1 cellular context compared by ENCODE assay signal in genomic region chr18:24862225-24862893, GRCh38.
TF ChIP-seq lines count a peak whose summit lies in the region.

No MANE protein-coding gene starts in this region.

TF ChIP-seq in H1, 55 proteins besides CTCF, POLR2A, EP300 and RAD21:
- TF ChIP-seq EZH2 (IDR thresholded peaks at IDR 0.05; ENCODE audit: low read depth, low read length, severe bottlenecking) (no peak), CHD1 (IDR thresholded peaks at IDR 0.05; ENCODE audit: low read depth, low read length) (no peak), GTF2F1 (IDR thresholded peaks at IDR 0.05; ENCODE audit: borderline replicate concordance, low read depth, low read length) (no peak), RXRA (IDR thresholded peaks at IDR 0.05; ENCODE audit: insufficient read depth, low read depth, low read length) (0 out of 2 replicates have a peak, but pooled peaks have one; percentile 71), POLR2AphosphoS5 (IDR thresholded peaks at IDR 0.05; ENCODE audit: low read depth, low read length) (no peak), ASH2L (IDR thresholded peaks at IDR 0.05; ENCODE audit: low read length) (peak; percentile 49), SP1 (IDR thresholded peaks at IDR 0.05; ENCODE audit: low read depth, low read length) (0 out of 2 replicates have a peak, but pooled peaks have one; percentile 22), RBBP5 (IDR thresholded peaks at IDR 0.05; ENCODE audit: borderline replicate concordance, low read depth, low read length) (no peak), CEBPB (IDR thresholded peaks at IDR 0.05; ENCODE audit: low read depth, low read length) (no peak)
- TF ChIP-seq, protein P1, sequence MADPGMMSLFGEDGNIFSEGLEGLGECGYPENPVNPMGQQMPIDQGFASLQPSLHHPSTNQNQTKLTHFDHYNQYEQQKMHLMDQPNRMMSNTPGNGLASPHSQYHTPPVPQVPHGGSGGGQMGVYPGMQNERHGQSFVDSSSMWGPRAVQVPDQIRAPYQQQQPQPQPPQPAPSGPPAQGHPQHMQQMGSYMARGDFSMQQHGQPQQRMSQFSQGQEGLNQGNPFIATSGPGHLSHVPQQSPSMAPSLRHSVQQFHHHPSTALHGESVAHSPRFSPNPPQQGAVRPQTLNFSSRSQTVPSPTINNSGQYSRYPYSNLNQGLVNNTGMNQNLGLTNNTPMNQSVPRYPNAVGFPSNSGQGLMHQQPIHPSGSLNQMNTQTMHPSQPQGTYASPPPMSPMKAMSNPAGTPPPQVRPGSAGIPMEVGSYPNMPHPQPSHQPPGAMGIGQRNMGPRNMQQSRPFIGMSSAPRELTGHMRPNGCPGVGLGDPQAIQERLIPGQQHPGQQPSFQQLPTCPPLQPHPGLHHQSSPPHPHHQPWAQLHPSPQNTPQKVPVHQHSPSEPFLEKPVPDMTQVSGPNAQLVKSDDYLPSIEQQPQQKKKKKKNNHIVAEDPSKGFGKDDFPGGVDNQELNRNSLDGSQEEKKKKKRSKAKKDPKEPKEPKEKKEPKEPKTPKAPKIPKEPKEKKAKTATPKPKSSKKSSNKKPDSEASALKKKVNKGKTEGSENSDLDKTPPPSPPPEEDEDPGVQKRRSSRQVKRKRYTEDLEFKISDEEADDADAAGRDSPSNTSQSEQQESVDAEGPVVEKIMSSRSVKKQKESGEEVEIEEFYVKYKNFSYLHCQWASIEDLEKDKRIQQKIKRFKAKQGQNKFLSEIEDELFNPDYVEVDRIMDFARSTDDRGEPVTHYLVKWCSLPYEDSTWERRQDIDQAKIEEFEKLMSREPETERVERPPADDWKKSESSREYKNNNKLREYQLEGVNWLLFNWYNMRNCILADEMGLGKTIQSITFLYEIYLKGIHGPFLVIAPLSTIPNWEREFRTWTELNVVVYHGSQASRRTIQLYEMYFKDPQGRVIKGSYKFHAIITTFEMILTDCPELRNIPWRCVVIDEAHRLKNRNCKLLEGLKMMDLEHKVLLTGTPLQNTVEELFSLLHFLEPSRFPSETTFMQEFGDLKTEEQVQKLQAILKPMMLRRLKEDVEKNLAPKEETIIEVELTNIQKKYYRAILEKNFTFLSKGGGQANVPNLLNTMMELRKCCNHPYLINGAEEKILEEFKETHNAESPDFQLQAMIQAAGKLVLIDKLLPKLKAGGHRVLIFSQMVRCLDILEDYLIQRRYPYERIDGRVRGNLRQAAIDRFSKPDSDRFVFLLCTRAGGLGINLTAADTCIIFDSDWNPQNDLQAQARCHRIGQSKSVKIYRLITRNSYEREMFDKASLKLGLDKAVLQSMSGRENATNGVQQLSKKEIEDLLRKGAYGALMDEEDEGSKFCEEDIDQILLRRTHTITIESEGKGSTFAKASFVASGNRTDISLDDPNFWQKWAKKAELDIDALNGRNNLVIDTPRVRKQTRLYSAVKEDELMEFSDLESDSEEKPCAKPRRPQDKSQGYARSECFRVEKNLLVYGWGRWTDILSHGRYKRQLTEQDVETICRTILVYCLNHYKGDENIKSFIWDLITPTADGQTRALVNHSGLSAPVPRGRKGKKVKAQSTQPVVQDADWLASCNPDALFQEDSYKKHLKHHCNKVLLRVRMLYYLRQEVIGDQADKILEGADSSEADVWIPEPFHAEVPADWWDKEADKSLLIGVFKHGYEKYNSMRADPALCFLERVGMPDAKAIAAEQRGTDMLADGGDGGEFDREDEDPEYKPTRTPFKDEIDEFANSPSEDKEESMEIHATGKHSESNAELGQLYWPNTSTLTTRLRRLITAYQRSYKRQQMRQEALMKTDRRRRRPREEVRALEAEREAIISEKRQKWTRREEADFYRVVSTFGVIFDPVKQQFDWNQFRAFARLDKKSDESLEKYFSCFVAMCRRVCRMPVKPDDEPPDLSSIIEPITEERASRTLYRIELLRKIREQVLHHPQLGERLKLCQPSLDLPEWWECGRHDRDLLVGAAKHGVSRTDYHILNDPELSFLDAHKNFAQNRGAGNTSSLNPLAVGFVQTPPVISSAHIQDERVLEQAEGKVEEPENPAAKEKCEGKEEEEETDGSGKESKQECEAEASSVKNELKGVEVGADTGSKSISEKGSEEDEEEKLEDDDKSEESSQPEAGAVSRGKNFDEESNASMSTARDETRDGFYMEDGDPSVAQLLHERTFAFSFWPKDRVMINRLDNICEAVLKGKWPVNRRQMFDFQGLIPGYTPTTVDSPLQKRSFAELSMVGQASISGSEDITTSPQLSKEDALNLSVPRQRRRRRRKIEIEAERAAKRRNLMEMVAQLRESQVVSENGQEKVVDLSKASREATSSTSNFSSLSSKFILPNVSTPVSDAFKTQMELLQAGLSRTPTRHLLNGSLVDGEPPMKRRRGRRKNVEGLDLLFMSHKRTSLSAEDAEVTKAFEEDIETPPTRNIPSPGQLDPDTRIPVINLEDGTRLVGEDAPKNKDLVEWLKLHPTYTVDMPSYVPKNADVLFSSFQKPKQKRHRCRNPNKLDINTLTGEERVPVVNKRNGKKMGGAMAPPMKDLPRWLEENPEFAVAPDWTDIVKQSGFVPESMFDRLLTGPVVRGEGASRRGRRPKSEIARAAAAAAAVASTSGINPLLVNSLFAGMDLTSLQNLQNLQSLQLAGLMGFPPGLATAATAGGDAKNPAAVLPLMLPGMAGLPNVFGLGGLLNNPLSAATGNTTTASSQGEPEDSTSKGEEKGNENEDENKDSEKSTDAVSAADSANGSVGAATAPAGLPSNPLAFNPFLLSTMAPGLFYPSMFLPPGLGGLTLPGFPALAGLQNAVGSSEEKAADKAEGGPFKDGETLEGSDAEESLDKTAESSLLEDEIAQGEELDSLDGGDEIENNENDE (IDR thresholded peaks at IDR 0.05; ENCODE audit: insufficient replicate concordance, low read length): peak; percentile 22
TF ChIP-seq in H1: peak in this region for 4.
